ENCODE assay signal across 4 cellular contexts in genomic region chr9:5475611-5476010, GRCh38. TPM values are rescaled to one million over a fixed set of nuclear protein-coding genes. Genes with fewer than 3 reads are reported as not detected.
"Had no signal": no experiment of that assay in that cellular context is flagged by ENCODE, and none has a peak within 500 bp of the region (broad histone marks: within the 10 kb centered on the region; RNA-seq: fewer than 3 reads in every experiment).

No MANE protein-coding gene starts in this region.

RNA-seq across cellular contexts. Expression of gene CD274, which starts 25.3 kb away (rescaled TPM):
- total RNA-seq: GM23338, H7, H9 had no signal
- polyA plus RNA-seq: GM23338 had no signal

RNA-seq across cellular contexts. Expression of gene PDCD1LG2, which starts 34.7 kb away (rescaled TPM):
- total RNA-seq: GM23338, H1, H7, H9 had no signal
- polyA plus RNA-seq: GM23338, H1 had no signal
